ENCODE assay signal across 9 cellular contexts in the genomic region with DNA sequence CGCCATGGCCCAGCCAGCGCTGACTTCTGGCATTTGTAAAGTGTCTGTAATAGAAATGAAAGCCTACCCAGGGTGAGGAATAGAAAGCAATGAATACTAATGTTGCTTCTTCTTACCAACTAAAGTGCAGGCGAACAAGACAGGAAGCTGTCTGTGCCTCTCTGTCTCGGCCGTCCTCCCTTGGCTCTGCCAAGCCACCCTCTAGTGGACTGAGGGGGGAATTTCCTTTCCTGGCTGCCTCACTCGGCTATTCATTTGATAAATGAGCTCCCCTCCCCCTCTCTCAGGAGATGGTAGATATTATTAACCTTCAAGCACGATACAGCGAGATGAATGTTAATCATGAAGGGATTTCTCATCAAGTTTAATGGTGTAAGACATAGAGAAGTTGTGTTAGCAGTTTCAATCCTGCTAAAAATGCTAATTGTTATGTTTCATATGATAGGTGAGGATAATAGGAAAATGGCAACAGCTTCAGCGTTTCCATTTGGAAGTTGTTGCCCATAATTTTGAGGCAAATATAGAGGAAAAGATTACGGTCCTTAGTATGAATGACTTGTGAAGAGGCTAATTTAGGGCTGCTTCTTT.
A peak's percentile ranks its signal among the peaks of the same experiment; 100 is the strongest.
DNase-seq lines count a peak whose midpoint lies in the region; ATAC-seq, FAIRE-seq and TF ChIP-seq lines count a peak whose summit lies in the region.
"Had no signal": no experiment of that assay in that cellular context is flagged by ENCODE, and none has a peak within 500 bp of the region (broad histone marks: within the 10 kb centered on the region; RNA-seq: fewer than 3 reads in every experiment).

No MANE protein-coding gene starts in this region.

- peak; percentile 23 for FAIRE-seq in pancreas (lab: Jason Lieb, UNC)

- peaks cover 16% of the 10 kb centered on the region for H3K27me3 Mint-ChIP-seq in WTC11 (ENCODE audit: low read depth)

- H3K4me1 ChIP-seq in BE2C (no peaks in the 10 kb centered on the region), pancreas (no peaks in the 10 kb centered on the region)

- POLR2A ChIA-PET in WTC11 (lab: Charles Lee): interaction anchor here (1.1 kb wide), 1 partner anchor 22 kb away, joined by 3 read pairs; no protein-coding TSS in a partner anchor

- H3K27me3 ChIP-seq in BE2C (no peaks in the 10 kb centered on the region), pancreas (peaks cover 0 to 10% (median 3%) of the 10 kb centered on the region in 4 donors)

- intact Hi-C loops in pancreas (cut with DNase I): no loop called here

- WGBS in pancreas, 2 donors: 24 to 29% methylated on average over 10 of the region's 10 CpGs

- no peak overlapping the region for H3K27ac ChIP-seq in pancreas

- H3K36me3 ChIP-seq in BE2C (no peaks in the 10 kb centered on the region), pancreas (no peaks in the 10 kb centered on the region)

- CTCF ChIA-PET in WTC11 (lab: Charles Lee): interaction anchor here (0.5 to 4.1 kb wide), 77 partner anchors 9 to 1109 kb away, joined by 3 to 117 read pairs (median 4); no protein-coding TSS in a partner anchor

- no peak for TF ChIP-seq POLR2A in GM18505 (IDR thresholded peaks at IDR 0.05; ENCODE audit: borderline replicate concordance, extremely low read depth, insufficient read depth, insufficient read length)

- ATAC-seq in GM18505 (IDR thresholded peaks at IDR 0.05; ENCODE audit: unreplicated experiment) (peak; percentile 68), HG02943 (IDR thresholded peaks at IDR 0.05; ENCODE audit: low read depth, unreplicated experiment) (peak; percentile 87), WTC11 (peak; percentile 98), pancreas (peak; percentile 61 to 89 (median 86))

- H3K27ac Mint-ChIP-seq in WTC11: no peak overlapping the region
- H3K27ac Mint-ChIP-seq: T-helper 1 cell treated with Interleukin-12 subunit alpha and Interleukin-12 subunit beta and Interleukin-4 antibody, amounts not matched to agents 30 μg/mL and 1 μg/mL, for 36 hours had no signal

- DNase-seq in BE2C (peak; percentile 71), NCI-H2081 treated with DMSO at 0.1 percent for 48 hours (lab: John Stamatoyannopoulos, UW) (peak; percentile 58), WTC11 (ENCODE audit: low spot score) (peak; percentile 74), foreskin melanocyte (peak; percentile 74), pancreas (peak in 4 of 6 donors; percentile 7 to 58 (median 21)), DMS79 treated with DMSO at 0.1 percent for 48 hours (lab: John Stamatoyannopoulos, UW) (no peak)

- peaks cover 37% of the 10 kb centered on the region for H3K4me1 Mint-ChIP-seq in WTC11

- no peaks in the 10 kb centered on the region for H3K9me3 Mint-ChIP-seq in WTC11
- H3K9me3 Mint-ChIP-seq: T-helper 1 cell treated with Interleukin-12 subunit alpha and Interleukin-12 subunit beta and Interleukin-4 antibody, amounts not matched to agents 30 μg/mL and 1 μg/mL, for 36 hours had no signal

- 0 out of 2 replicates have a peak overlapping the region, but pooled peaks have one; percentile 21 for H3K4me3 Mint-ChIP-seq in WTC11
- H3K4me3 Mint-ChIP-seq: T-helper 1 cell treated with Interleukin-12 subunit alpha and Interleukin-12 subunit beta and Interleukin-4 antibody, amounts not matched to agents 30 μg/mL and 1 μg/mL, for 36 hours had no signal

- H3K9me3 ChIP-seq in BE2C: no peaks in the 10 kb centered on the region
- H3K9me3 ChIP-seq in pancreas: no peaks in the 10 kb centered on the region

- H3K4me3 ChIP-seq in BE2C (ENCODE audit: low read depth, low read length): no peak overlapping the region
- H3K4me3 ChIP-seq in pancreas: no peak overlapping the region

- H3K36me3 Mint-ChIP-seq in WTC11: no peaks in the 10 kb centered on the region

- TF ChIP-seq CTCF in BE2C (IDR thresholded peaks at IDR 0.05; ENCODE audit: low read depth, low read length) (peak; percentile 69), WTC11 (IDR thresholded peaks at IDR 0.05) (peak; percentile 91), pancreas (IDR thresholded peaks at IDR 0.05) (peak in 3 of 4 donors; percentile 23 to 51 (median 29))

TF ChIP-seq in WTC11, 78 proteins besides CTCF, POLR2A, EP300 and RAD21:
- TF ChIP-seq SMAD3 (CRISPR knock-in tag; IDR thresholded peaks at IDR 0.05; ENCODE audit: borderline replicate concordance) (no peak), SP1 (CRISPR knock-in tag; conservative IDR thresholded peaks at IDR 0.05) (0 out of 2 replicates have a peak, but pooled peaks have one; percentile 19), ZNF138 (CRISPR knock-in tag; conservative IDR thresholded peaks at IDR 0.05) (no peak)
- TF ChIP-seq, protein P1, sequence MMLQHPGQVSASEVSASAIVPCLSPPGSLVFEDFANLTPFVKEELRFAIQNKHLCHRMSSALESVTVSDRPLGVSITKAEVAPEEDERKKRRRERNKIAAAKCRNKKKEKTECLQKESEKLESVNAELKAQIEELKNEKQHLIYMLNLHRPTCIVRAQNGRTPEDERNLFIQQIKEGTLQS (CRISPR knock-in tag; conservative IDR thresholded peaks at IDR 0.05): no peak

Comparison
In these comparisons a context has a peak if more than half of its experiments do, and no peak if none do; other contexts are left out.
1. CTCF ChIP-seq: peak in every context shown above with its lines; median percentile 91 in WTC11; 69 in BE2C; 29 in pancreas.